ENCODE assay signal across 19 cellular contexts in genomic region chr5:77232545-77232944, GRCh38. TPM values are rescaled to one million over a fixed set of nuclear protein-coding genes. Genes with fewer than 3 reads are reported as not detected.
"Had no signal": no experiment of that assay in that cellular context is flagged by ENCODE, and none has a peak within 500 bp of the region (broad histone marks: within the 10 kb centered on the region; RNA-seq: fewer than 3 reads in every experiment).

No MANE protein-coding gene starts in this region.

- H3K4me1 Mint-ChIP-seq: natural killer cell, neural crest cell had no signal

- H3K9me3 ChIP-seq: thoracic aorta had no signal

- H3K27me3 Mint-ChIP-seq: stimulated activated memory B cell treated with anti-CD40 and anti-IgM and Interleukin-4, amounts not matched to agents 10 μg/mL and 1 μg/mL and 100 μg/mL, for 72 hours had no signal

- DNase-seq: effector memory CD4-positive, alpha-beta T cell; heart left ventricle; hippocampal formation; kidney glomerular epithelial cell; mesendoderm; natural killer cell; spleen; stimulated activated CD4-positive, alpha-beta T cell treated with anti-CD3 and anti-CD28 coated beads, Interleukin-15, amount 100 ng/mL, for 24 hours; stimulated activated CD4-positive, alpha-beta T cell treated with anti-CD3 and anti-CD28 coated beads, Interleukin-1b, Interleukin-23, amount 100 ng/mL, for 48 hours; stimulated activated CD4-positive, alpha-beta T cell treated with anti-CD3 and anti-CD28 coated beads, Interleukin-4, amount 100 ng/mL, for 24 hours had no signal

- H3K27ac Mint-ChIP-seq: natural killer cell; stimulated activated memory B cell treated with anti-CD40 and anti-IgM and Interleukin-4, amounts not matched to agents 10 μg/mL and 1 μg/mL and 100 μg/mL, for 72 hours; stimulated activated naive CD8-positive, alpha-beta T cell treated with anti-CD3 and anti-CD28 coated beads, Interleukin-15, Interleukin-2, amounts not matched to agents 100 ng/mL and 50 ng/mL, for 24 hours had no signal

- H3K27me3 ChIP-seq: heart left ventricle had no signal

- H3K36me3 ChIP-seq: heart left ventricle, spleen, thoracic aorta had no signal

- H3K4me3 Mint-ChIP-seq: natural killer cell; neural crest cell; stimulated activated memory B cell treated with anti-CD40 and anti-IgM and Interleukin-4, amounts not matched to agents 10 μg/mL and 1 μg/mL and 100 μg/mL, for 72 hours; stimulated activated naive CD8-positive, alpha-beta T cell treated with anti-CD3 and anti-CD28 coated beads, Interleukin-15, Interleukin-2, amounts not matched to agents 100 ng/mL and 50 ng/mL, for 24 hours had no signal

- H3K27ac ChIP-seq: heart left ventricle, spleen, thoracic aorta had no signal

- H3K4me3 ChIP-seq: heart left ventricle, spleen, thoracic aorta had no signal

- H3K36me3 Mint-ChIP-seq: natural killer cell; stimulated activated memory B cell treated with anti-CD40 and anti-IgM and Interleukin-4, amounts not matched to agents 10 μg/mL and 1 μg/mL and 100 μg/mL, for 72 hours had no signal

- FAIRE-seq: endometrium, frontal cortex, urothelium cell line had no signal

- ATAC-seq: esophagus mucosa had no signal

RNA-seq across cellular contexts. Expression of gene PDE8B, which starts 22.1 kb away (rescaled TPM):
- total RNA-seq: pulmonary artery endothelial cell had no signal
